In the genomic region with DNA sequence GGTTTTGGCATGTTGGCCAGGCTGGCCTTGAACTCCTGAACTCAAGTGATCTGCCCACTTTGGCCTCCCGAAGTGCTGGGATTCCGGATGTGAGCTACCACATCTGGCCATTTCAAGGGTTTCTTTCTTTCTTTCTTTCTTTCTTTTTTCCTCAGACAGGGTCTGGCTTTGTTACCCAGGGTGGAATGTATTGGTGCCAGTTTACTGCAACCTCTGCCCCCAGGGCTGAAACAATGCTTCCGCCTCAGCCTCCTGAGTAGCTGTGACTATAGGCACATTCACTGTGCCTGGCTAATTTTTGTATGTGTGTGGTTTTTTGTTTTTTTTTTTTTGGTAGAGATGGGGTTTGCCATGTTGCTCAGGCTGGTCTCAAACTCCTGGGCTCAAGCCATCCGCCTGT, we compare ENCODE assay signal across 1 cellular context.
A peak's percentile ranks its signal among the peaks of the same experiment; 100 is the strongest.
TF ChIP-seq lines count a peak whose summit lies in the region.

No MANE protein-coding gene starts in this region.

TF ChIP-seq in HepG2, 621 proteins besides CTCF, POLR2A, EP300 and RAD21:
- TF ChIP-seq NR2F6 (IDR thresholded peaks at IDR 0.05), result no peak
- 0 out of 2 replicates have a peak, but pooled peaks have one; percentile 8 for TF ChIP-seq NR2F6 (CRISPR knock-in tag; IDR thresholded peaks at IDR 0.05)
- TF ChIP-seq RARA (CRISPR knock-in tag; IDR thresholded peaks at IDR 0.05), result peak; percentile 63
- 0 out of 2 replicates have a peak, but pooled peaks have one; percentile 13 for TF ChIP-seq RXRA (CRISPR knock-in tag; IDR thresholded peaks at IDR 0.05)
- TF ChIP-seq, protein P1, sequence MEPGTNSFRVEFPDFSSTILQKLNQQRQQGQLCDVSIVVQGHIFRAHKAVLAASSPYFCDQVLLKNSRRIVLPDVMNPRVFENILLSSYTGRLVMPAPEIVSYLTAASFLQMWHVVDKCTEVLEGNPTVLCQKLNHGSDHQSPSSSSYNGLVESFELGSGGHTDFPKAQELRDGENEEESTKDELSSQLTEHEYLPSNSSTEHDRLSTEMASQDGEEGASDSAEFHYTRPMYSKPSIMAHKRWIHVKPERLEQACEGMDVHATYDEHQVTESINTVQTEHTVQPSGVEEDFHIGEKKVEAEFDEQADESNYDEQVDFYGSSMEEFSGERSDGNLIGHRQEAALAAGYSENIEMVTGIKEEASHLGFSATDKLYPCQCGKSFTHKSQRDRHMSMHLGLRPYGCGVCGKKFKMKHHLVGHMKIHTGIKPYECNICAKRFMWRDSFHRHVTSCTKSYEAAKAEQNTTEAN (CRISPR knock-in tag; conservative IDR thresholded peaks at IDR 0.05), result no peak
- TF ChIP-seq TEAD3 (CRISPR knock-in tag; optimal IDR thresholded peaks at IDR 0.05; ENCODE audit: borderline replicate concordance), result peak; percentile 8
